In the genomic region with DNA sequence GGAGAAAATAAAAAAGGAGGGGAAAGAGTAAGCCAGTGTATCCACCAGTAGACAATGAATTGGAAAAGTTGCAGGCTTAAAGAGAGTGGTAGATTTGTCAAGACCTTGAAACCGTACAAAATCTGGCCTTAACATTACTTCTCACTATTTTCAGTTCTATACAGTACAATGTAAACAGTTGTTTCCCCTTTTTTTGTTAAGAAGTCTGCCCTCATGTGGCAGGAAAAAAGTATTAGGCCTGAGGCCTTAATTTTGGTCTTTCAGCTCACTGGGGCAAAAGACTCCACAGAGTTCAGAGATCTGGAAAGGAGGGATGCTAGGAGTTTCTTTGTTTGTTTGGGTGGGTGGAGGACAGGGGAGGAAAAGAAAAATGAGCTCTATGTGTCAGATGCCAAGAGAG, we compare ENCODE assay signal across 8 cellular contexts.
DNase-seq lines count a peak whose midpoint lies in the region; ATAC-seq and TF ChIP-seq lines count a peak whose summit lies in the region.

No MANE protein-coding gene starts in this region.

- no peak overlapping the region for H3K27ac ChIP-seq in right lobe of liver
- H3K27ac ChIP-seq in stomach: no peak overlapping the region

- H3K27me3 ChIP-seq in right lobe of liver (no peaks in the 10 kb centered on the region), stomach (no peaks in the 10 kb centered on the region)

- TF ChIP-seq POLR2A in right lobe of liver (IDR thresholded peaks at IDR 0.05): no peak
- no peak for TF ChIP-seq POLR2A in stomach (IDR thresholded peaks at IDR 0.05)

- no peaks in the 10 kb centered on the region for H3K9me3 ChIP-seq in right lobe of liver
- H3K9me3 ChIP-seq in stomach: no peaks in the 10 kb centered on the region

- H3K36me3 ChIP-seq in right lobe of liver: no peaks in the 10 kb centered on the region
- no peaks in the 10 kb centered on the region for H3K36me3 ChIP-seq in stomach

- intact Hi-C loops in right lobe of liver (cut with DNase I) (no loop called here), stomach (cut with DNase I; ENCODE audit: low total_unique reads) (no loop called here)

- no peak overlapping the region for H3K4me3 ChIP-seq in right lobe of liver
- H3K4me3 ChIP-seq in stomach: no peak overlapping the region

- DNase-seq in AG08396 (ENCODE audit: low spot score): peak; percentile 5
- DNase-seq in SK-MEL-5 (ENCODE audit: low read depth, low spot score): peak; percentile 49
- no peak for DNase-seq in right lobe of liver
- DNase-seq in stomach: no peak
- DNase-seq in effector CD4-positive, alpha-beta T cell: no peak
- no peak for DNase-seq in activated CD4-positive, alpha-beta T cell treated with anti-CD3 and anti-CD28 coated beads for 1 hour

- TF ChIP-seq EP300 in stomach (IDR thresholded peaks at IDR 0.05): no peak

- TF ChIP-seq CTCF in right lobe of liver (IDR thresholded peaks at IDR 0.05): peak in 3 of 4 donors; percentile 37 to 45 (median 44)
- TF ChIP-seq CTCF in stomach (IDR thresholded peaks at IDR 0.05): no peak

- WGBS in right lobe of liver (ENCODE audit: insufficient coverage, low coverage, low lambda C conversion rate, missing lambda C conversion rate): 42% methylated on average over 1 of the region's 1 CpG
- WGBS in stomach, 5 donors: 12 to 21% (median 15%) methylated on average over 1 of the region's 1 CpG

- H3K4me1 ChIP-seq in right lobe of liver: no peaks in the 10 kb centered on the region
- peaks cover 0 to 6% (median 0%) of the 10 kb centered on the region in 4 donors for H3K4me1 ChIP-seq in stomach

- in situ Hi-C loops in SK-MEL-5 (cut with HindIII; ENCODE audit: low pct_unique_long_range_greater_than_20kb, low sequenced_read_pairs): no loop called here

- ATAC-seq in GM18498 (IDR thresholded peaks at IDR 0.05; ENCODE audit: unreplicated experiment) (peak; percentile 54), HG03039 (IDR thresholded peaks at IDR 0.05; ENCODE audit: unreplicated experiment) (peak; percentile 61), right lobe of liver (peak in 1 of 4 donors; percentile 38)

Comparison
In these comparisons a context has a peak if more than half of its experiments do, and no peak if none do; other contexts are left out.
1. DNase-seq: peak in AG08396 (single experiment) and SK-MEL-5 (single experiment); none in right lobe of liver (0 of 3), stomach (single experiment), effector CD4-positive, alpha-beta T cell (single experiment) and activated CD4-positive, alpha-beta T cell treated with anti-CD3 and anti-CD28 coated beads for 1 hour (single experiment).
2. CTCF ChIP-seq: peak in right lobe of liver (3 of 4); none in stomach (0 of 7).